In the genomic region with DNA sequence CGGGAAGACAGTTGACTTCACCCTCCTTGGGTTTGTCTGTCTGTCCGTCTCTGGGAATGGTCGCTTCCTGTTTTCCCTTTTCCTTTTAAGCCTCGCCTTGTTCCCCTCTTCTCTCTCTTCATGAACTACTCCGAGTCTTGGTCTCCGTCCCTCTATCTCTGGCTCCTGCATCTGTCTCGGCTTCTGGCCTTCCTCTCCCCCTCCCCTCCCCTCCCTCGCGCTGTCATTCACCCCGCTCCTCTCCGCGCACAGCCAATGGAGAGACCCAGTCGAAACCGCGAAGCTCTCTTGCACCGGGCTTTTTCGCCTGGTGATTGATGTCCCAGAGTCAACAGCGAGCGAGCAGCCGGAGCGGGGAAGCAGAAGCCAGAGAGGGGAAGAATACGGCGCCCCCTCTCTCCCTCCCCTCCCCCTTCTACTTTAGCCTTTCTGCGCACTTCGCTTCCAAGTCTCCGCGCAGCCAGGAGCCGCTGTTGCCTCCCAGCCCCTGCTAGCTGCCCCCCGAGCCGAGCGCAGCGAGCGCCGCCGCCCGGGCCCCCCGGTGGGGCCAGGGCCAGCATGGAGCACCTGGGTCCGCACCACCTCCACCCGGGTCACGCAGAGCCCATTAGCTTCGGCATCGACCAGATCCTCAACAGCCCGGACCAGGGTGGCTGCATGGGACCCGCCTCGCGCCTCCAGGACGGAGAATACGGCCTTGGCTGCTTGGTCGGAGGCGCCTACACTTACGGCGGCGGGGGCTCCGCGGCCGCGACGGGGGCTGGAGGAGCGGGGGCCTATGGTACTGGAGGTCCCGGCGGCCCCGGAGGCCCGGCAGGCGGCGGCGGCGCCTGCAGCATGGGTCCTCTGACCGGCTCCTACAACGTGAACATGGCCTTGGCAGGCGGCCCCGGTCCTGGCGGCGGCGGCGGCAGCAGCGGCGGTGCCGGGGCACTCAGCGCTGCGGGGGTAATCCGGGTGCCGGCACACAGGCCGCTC, we compare ENCODE assay signal across 8 cellular contexts. TPM values are rescaled to one million over a fixed set of nuclear protein-coding genes. Genes with fewer than 3 reads are reported as not detected.
DNase-seq lines count a peak whose midpoint lies in the region; ATAC-seq, FAIRE-seq and TF ChIP-seq lines count a peak whose summit lies in the region.

A gene (plus strand): TSS at position 317 of the 978 bp plus-strand sequence. CDS start 242 bp downstream, at position 559.

- FAIRE-seq in kidney (lab: Jason Lieb, UNC), result no peak

- peaks cover 57% of the 10 kb centered on the region for H3K27me3 Mint-ChIP-seq in activated naive CD4-positive, alpha-beta T cell treated with anti-CD3 and anti-CD28 coated beads, Interleukin-2, amount 50 U/mL, for 24 hours
- peaks cover 83% of the 10 kb centered on the region for H3K27me3 Mint-ChIP-seq in activated naive CD4-positive, alpha-beta T cell treated with anti-CD3 and anti-CD28 coated beads for 36 hours (ENCODE audit: low read depth)
- H3K27me3 Mint-ChIP-seq in type B pancreatic cell, result peaks cover 94% of the 10 kb centered on the region

- H3K9me3 ChIP-seq in kidney (ENCODE audit: control insufficient read depth in 1 of 2, low read length in 2 of 2), result no peaks in the 10 kb centered on the region

- TF ChIP-seq CTCF in kidney (IDR thresholded peaks at IDR 0.05; ENCODE audit: borderline replicate concordance, extremely low read depth, insufficient read depth) (no peak), type B pancreatic cell (conservative IDR thresholded peaks at IDR 0.05) (no peak)

- H3K36me3 ChIP-seq in kidney (ENCODE audit: control insufficient read depth in 1 of 2, insufficient read depth in 2 of 2, low read length in 2 of 2), result no peaks in the 10 kb centered on the region

- CTCF ChIA-PET in activated naive CD4-positive, alpha-beta T cell treated with anti-CD3 and anti-CD28 coated beads for 36 hours (lab: Charles Lee), result interaction anchor here (1.6 to 3.5 kb wide), 2 partner anchors 11 to 34 kb away, joined by 4 to 17 read pairs; no protein-coding TSS in a partner anchor

- no peaks in the 10 kb centered on the region for H3K9me3 Mint-ChIP-seq in activated naive CD4-positive, alpha-beta T cell treated with anti-CD3 and anti-CD28 coated beads, Interleukin-2, amount 50 U/mL, for 24 hours
- H3K9me3 Mint-ChIP-seq in activated naive CD4-positive, alpha-beta T cell treated with anti-CD3 and anti-CD28 coated beads for 36 hours, result no peaks in the 10 kb centered on the region
- H3K9me3 Mint-ChIP-seq in type B pancreatic cell, result no peaks in the 10 kb centered on the region

- peaks cover 2% of the 10 kb centered on the region for H3K36me3 Mint-ChIP-seq in activated naive CD4-positive, alpha-beta T cell treated with anti-CD3 and anti-CD28 coated beads, Interleukin-2, amount 50 U/mL, for 24 hours
- no peaks in the 10 kb centered on the region for H3K36me3 Mint-ChIP-seq in activated naive CD4-positive, alpha-beta T cell treated with anti-CD3 and anti-CD28 coated beads for 36 hours (ENCODE audit: low read depth)
- H3K36me3 Mint-ChIP-seq in type B pancreatic cell, result no peaks in the 10 kb centered on the region

- ATAC-seq in sciatic nerve (no peak), GM21737 (IDR thresholded peaks at IDR 0.05; ENCODE audit: unreplicated experiment) (no peak)

- no peak within 1 kb of the TSS for H3K27ac ChIP-seq in kidney (ENCODE audit: low read depth in 2 of 2, low read length in 2 of 2)

- peaks cover 28% of the 10 kb centered on the region for H3K4me1 Mint-ChIP-seq in activated naive CD4-positive, alpha-beta T cell treated with anti-CD3 and anti-CD28 coated beads, Interleukin-2, amount 50 U/mL, for 24 hours
- peaks cover 35% of the 10 kb centered on the region for H3K4me1 Mint-ChIP-seq in activated naive CD4-positive, alpha-beta T cell treated with anti-CD3 and anti-CD28 coated beads for 36 hours (ENCODE audit: low read depth)
- no peaks in the 10 kb centered on the region for H3K4me1 Mint-ChIP-seq in type B pancreatic cell (ENCODE audit: unreplicated experiment)

- peak within 1 kb of the TSS; percentile 73 for H3K4me3 Mint-ChIP-seq in activated naive CD4-positive, alpha-beta T cell treated with anti-CD3 and anti-CD28 coated beads, Interleukin-2, amount 50 U/mL, for 24 hours
- no peak within 1 kb of the TSS for H3K4me3 Mint-ChIP-seq in activated naive CD4-positive, alpha-beta T cell treated with anti-CD3 and anti-CD28 coated beads for 36 hours
- peak within 1 kb of the TSS; percentile 65 for H3K4me3 Mint-ChIP-seq in type B pancreatic cell

- H3K9ac ChIP-seq in kidney (ENCODE audit: low read length in 2 of 2), result no peak within 1 kb of the TSS

- intact Hi-C loops in activated naive CD4-positive, alpha-beta T cell treated with anti-CD3 and anti-CD28 coated beads for 36 hours (cut with micrococcal nuclease), result loop anchor here (10.0 kb wide), 1 partner anchor 386 kb away; a partner anchor contains a TSS
- intact Hi-C loops in kidney (cut with DNase I) (no loop called here), sciatic nerve (cut with DNase I) (no loop called here)

- DNase-seq in activated naive CD4-positive, alpha-beta T cell treated with anti-CD3 and anti-CD28 coated beads for 36 hours, result no peak
- DNase-seq in SK-N-DZ (ENCODE audit: low spot score) (peak; percentile 33), kidney (peak; percentile 72), type B pancreatic cell (ENCODE audit: extremely low spot score, unreplicated experiment) (no peak), sciatic nerve (ENCODE audit: low spot score) (no peak), H4 (ENCODE audit: low spot score) (no peak)

- no peak within 1 kb of the TSS for H3K4me3 ChIP-seq in kidney (ENCODE audit: low read length in 2 of 2)

- H3K27ac Mint-ChIP-seq in activated naive CD4-positive, alpha-beta T cell treated with anti-CD3 and anti-CD28 coated beads, Interleukin-2, amount 50 U/mL, for 24 hours, result no peak within 1 kb of the TSS
- no peak within 1 kb of the TSS for H3K27ac Mint-ChIP-seq in activated naive CD4-positive, alpha-beta T cell treated with anti-CD3 and anti-CD28 coated beads for 36 hours
- H3K27ac Mint-ChIP-seq in type B pancreatic cell, result peak within 1 kb of the TSS; percentile 48

- peaks cover 0 to 2% of the 10 kb centered on the region in 2 donors for H3K4me1 ChIP-seq in kidney (ENCODE audit: control insufficient read depth in 1 of 2, insufficient read depth in 1 of 2, low read depth in 1 of 2, low read length in 2 of 2)

RNA-seq across cellular contexts. Expression of the gene that starts here (rescaled TPM):
- total RNA-seq in activated naive CD4-positive, alpha-beta T cell treated with anti-CD3 and anti-CD28 coated beads for 36 hours, result not detected
- 0.13 TPM in 1 of 2 replicates, not detected in the other for polyA plus RNA-seq in SK-N-DZ (2014; cell fraction: cytosol; rRNA removed)
- not detected in 2 replicates for polyA plus RNA-seq in SK-N-DZ (2014; cell fraction: nucleus; rRNA removed)
- total RNA-seq in kidney (not detected), type B pancreatic cell (ENCODE audit: low replicate concordance) (0.10 and 0.17 TPM in 2 replicates), sciatic nerve (not detected)
- polyA plus RNA-seq in kidney (ENCODE audit: insufficient read depth, low read depth, low replicate concordance), result not detected
- not detected in 2 replicates for total RNA-seq in H4 (2014; rRNA removed; shearing (Covaris generic))

Comparison
In these comparisons a context has a peak if more than half of its experiments do, and no peak if none do; other contexts are left out.
1. Peak in DNase-seq in kidney; RNA of the gene not detected or under 1 TPM.